In genomic region chr13:85724554-85725432, GRCh38 we compare ENCODE assay signal across 19 cellular contexts.
DNase-seq lines count a peak whose midpoint lies in the region; ATAC-seq, FAIRE-seq and TF ChIP-seq lines count a peak whose summit lies in the region.
"Had no signal": no experiment of that assay in that cellular context is flagged by ENCODE, and none has a peak within 500 bp of the region (broad histone marks: within the 10 kb centered on the region; RNA-seq: fewer than 3 reads in every experiment).

No MANE protein-coding gene starts in this region.

- H3K4me1 Mint-ChIP-seq in stimulated activated naive CD8-positive, alpha-beta T cell treated with anti-CD3 and anti-CD28 coated beads, Interleukin-15, amount 100 ng/mL, for 72 hours = no peaks in the 10 kb centered on the region

- peaks cover 0 to 4% of the 10 kb centered on the region in 2 donors for H3K9me3 Mint-ChIP-seq in stimulated activated naive CD8-positive, alpha-beta T cell treated with anti-CD3 and anti-CD28 coated beads, Interleukin-15, amount 100 ng/mL, for 72 hours

- BruUV-seq in PC-3 (replicated peaks; lab: Mats Ljungman, UMichigan) = no TSS peak

- H3K9ac ChIP-seq in PC-3 (ENCODE audit: low read length) = peak overlapping the region; percentile 42
- no peak overlapping the region for H3K9ac ChIP-seq in kidney (ENCODE audit: low read length in 2 of 2)
- no peak overlapping the region for H3K9ac ChIP-seq in Karpas-422 (ENCODE audit: low read length)

- peaks cover 30% of the 10 kb centered on the region for H3K4me1 ChIP-seq in PC-3 (ENCODE audit: insufficient read depth, low read length)
- H3K4me1 ChIP-seq in kidney (ENCODE audit: control insufficient read depth in 1 of 2, insufficient read depth in 1 of 2, low read depth in 1 of 2, low read length in 2 of 2) = no peaks in the 10 kb centered on the region
- H3K4me1 ChIP-seq in Karpas-422 (ENCODE audit: low read length) = no peaks in the 10 kb centered on the region; the same call in 1 of the 2 replicates
- H3K4me1 ChIP-seq: left ventricle myocardium inferior had no signal

- H3K9me3 ChIP-seq in PC-3 (ENCODE audit: low read length) (no peaks in the 10 kb centered on the region), kidney (ENCODE audit: control insufficient read depth in 1 of 2, low read length in 2 of 2) (no peaks in the 10 kb centered on the region), Karpas-422 (ENCODE audit: low read length) (no peaks in the 10 kb centered on the region)
- H3K9me3 ChIP-seq: ovary had no signal

- no peaks in the 10 kb centered on the region for H3K27me3 ChIP-seq in PC-3 (ENCODE audit: low read length)
- H3K27me3 ChIP-seq in Karpas-422 (ENCODE audit: low read length) = no peaks in the 10 kb centered on the region
- H3K27me3 ChIP-seq: ovary had no signal

- H3K36me3 ChIP-seq in PC-3 (ENCODE audit: low read depth, low read length) (no peaks in the 10 kb centered on the region), kidney (ENCODE audit: control insufficient read depth in 1 of 2, insufficient read depth in 2 of 2, low read length in 2 of 2) (no peaks in the 10 kb centered on the region), Karpas-422 (ENCODE audit: insufficient read depth, low read length) (no peaks in the 10 kb centered on the region)
- H3K36me3 ChIP-seq: left ventricle myocardium inferior, ovary had no signal

- H3K27me3 Mint-ChIP-seq in stimulated activated naive CD8-positive, alpha-beta T cell treated with anti-CD3 and anti-CD28 coated beads, Interleukin-15, amount 100 ng/mL, for 72 hours = no peaks in the 10 kb centered on the region

- intact Hi-C loops in PC-3 (cut with micrococcal nuclease) (loop anchor here (1.0 to 10.0 kb wide), 5 partner anchors 15 to 800 kb away; partner anchors contain the start of gene SLITRK6), kidney (cut with DNase I) (no loop called here)

- H3K4me2 ChIP-seq in PC-3 (ENCODE audit: low read length) (peak overlapping the region; percentile 67), Karpas-422 (ENCODE audit: low read depth, low read length, poor library complexity, severe bottlenecking) (no peak overlapping the region)
- H3K4me2 ChIP-seq: PC-9 had no signal

- FAIRE-seq in kidney (lab: Jason Lieb, UNC) = no peak
- FAIRE-seq: colon, G401.6 had no signal

- H2AFZ ChIP-seq in PC-3 (ENCODE audit: low read length) (peak overlapping the region; percentile 42), Karpas-422 (ENCODE audit: low read length) (no peak overlapping the region)
- H2AFZ ChIP-seq: PC-9 had no signal

- DNase-seq in COR-L47 (lab: John Stamatoyannopoulos, UW) = peak; percentile 2
- peak; percentile 58 for DNase-seq in NCI-H1417 treated with DMSO at 0.1 percent for 48 hours (lab: John Stamatoyannopoulos, UW)
- peak; percentile 76 for DNase-seq in PC-3
- peak; percentile 50 for DNase-seq in kidney
- DNase-seq in LoVo (ENCODE audit: low spot score) = no peak
- DNase-seq in stimulated activated naive CD8-positive, alpha-beta T cell treated with anti-CD3 and anti-CD28 coated beads, Interleukin-15, amount 100 ng/mL, for 72 hours = no peak
- DNase-seq in iPS-NIHi11 (ENCODE audit: low spot score) = no peak
- no peak for DNase-seq in Karpas-422
- DNase-seq: activated CD4-positive, alpha-beta T cell treated with anti-CD3 and anti-CD28 coated beads, Interleukin-2, amount 50 U/mL, for 1 hour; foreskin melanocyte; left ventricle myocardium inferior; ovary; PC-9; stimulated activated CD4-positive, alpha-beta T cell treated with anti-CD3 and anti-CD28 coated beads, Interleukin-2, amount 100 ng/mL, for 48 hours; substantia nigra had no signal

- TF ChIP-seq CTCF in PC-3 (conservative IDR thresholded peaks at IDR 0.05; ENCODE audit: low read depth, low read length) = no peak
- no peak for TF ChIP-seq CTCF in kidney (IDR thresholded peaks at IDR 0.05; ENCODE audit: borderline replicate concordance, extremely low read depth, insufficient read depth)

- POLR2A ChIA-PET in PC-3 (lab: Charles Lee; ENCODE audit: unreplicated experiment) = no interaction called here

- H3K4me3 Mint-ChIP-seq in stimulated activated naive CD8-positive, alpha-beta T cell treated with anti-CD3 and anti-CD28 coated beads, Interleukin-15, amount 100 ng/mL, for 72 hours = no peak overlapping the region

- CTCF ChIA-PET in PC-3 (lab: Charles Lee) = no interaction called here

- no peaks in the 10 kb centered on the region for H4K20me1 ChIP-seq in PC-3 (ENCODE audit: low read length)
- H4K20me1 ChIP-seq in Karpas-422 (ENCODE audit: insufficient read depth, low read depth, low read length) = no peaks in the 10 kb centered on the region

- H3K79me2 ChIP-seq in PC-3 (ENCODE audit: low read length) (no peaks in the 10 kb centered on the region), Karpas-422 (ENCODE audit: low read length) (no peaks in the 10 kb centered on the region)

- H3K9me2 ChIP-seq in PC-3 (replicated peaks; ENCODE audit: low read length) = no peaks in the 10 kb centered on the region
- no peaks in the 10 kb centered on the region for H3K9me2 ChIP-seq in Karpas-422 (replicated peaks; ENCODE audit: insufficient read depth, low read length)

- no peak overlapping the region for H3K27ac Mint-ChIP-seq in stimulated activated naive CD8-positive, alpha-beta T cell treated with anti-CD3 and anti-CD28 coated beads, Interleukin-15, amount 100 ng/mL, for 72 hours
- H3K27ac Mint-ChIP-seq: activated naive CD4-positive, alpha-beta T cell treated with anti-CD3 and anti-CD28 coated beads, Interleukin-2, amount 50 U/mL, for 72 hours had no signal

- H3K4me3 ChIP-seq in PC-3 (ENCODE audit: low read length) (peak overlapping the region; percentile 33), kidney (ENCODE audit: low read length in 2 of 2) (no peak overlapping the region), Karpas-422 (ENCODE audit: low read length) (no peak overlapping the region)
- H3K4me3 ChIP-seq: left ventricle myocardium inferior, ovary, PC-9 had no signal

- ATAC-seq in PC-3 = peak; percentile 94
- ATAC-seq in stimulated activated naive CD8-positive, alpha-beta T cell treated with anti-CD3 and anti-CD28 coated beads, Interleukin-15, amount 100 ng/mL, for 72 hours = no peak
- ATAC-seq: activated naive CD4-positive, alpha-beta T cell treated with anti-CD3 and anti-CD28 coated beads, Interleukin-2, amount 50 U/mL, for 72 hours; sciatic nerve had no signal

- H3K27ac ChIP-seq in PC-3 (ENCODE audit: low read length) = peak overlapping the region; percentile 92
- H3K27ac ChIP-seq in kidney (ENCODE audit: low read depth in 2 of 2, low read length in 2 of 2) = no peak overlapping the region
- no peak overlapping the region for H3K27ac ChIP-seq in Karpas-422 (ENCODE audit: low read length)
- H3K27ac ChIP-seq: left ventricle myocardium inferior, ovary, PC-9 had no signal

- H3F3A ChIP-seq in PC-3 (ENCODE audit: low read length, unreplicated experiment) = no peaks in the 10 kb centered on the region

Comparison
In these comparisons a context has a peak if more than half of its experiments do, and no peak if none do; other contexts are left out.
1. DNase-seq: peak in COR-L47 (single experiment), NCI-H1417 treated with DMSO at 0.1 percent for 48 hours (single experiment), PC-3 (single experiment) and kidney (single experiment); none in LoVo (single experiment), stimulated activated naive CD8-positive, alpha-beta T cell treated with anti-CD3 and anti-CD28 coated beads, Interleukin-15, amount 100 ng/mL, for 72 hours (0 of 2), iPS-NIHi11 (single experiment) and Karpas-422 (single experiment).